In genomic region chr3:4981688-4982494, GRCh38 we compare ENCODE assay signal across 8 cellular contexts. TPM values are rescaled to one million over a fixed set of nuclear protein-coding genes. Genes with fewer than 3 reads are reported as not detected.
DNase-seq lines count a peak whose midpoint lies in the region; ATAC-seq and TF ChIP-seq lines count a peak whose summit lies in the region.

No MANE protein-coding gene starts in this region.

- CTCF ChIA-PET in Panc1 (lab: Charles Lee) = no interaction called here

- H3K27ac ChIP-seq in Panc1 (ENCODE audit: low read length) = peak overlapping the region; percentile 95

- peaks cover 48% of the 10 kb centered on the region for H3K4me1 Mint-ChIP-seq in T-helper 1 cell treated with Interleukin-12 subunit alpha and Interleukin-12 subunit beta and Interleukin-4 antibody, amounts not matched to agents 30 μg/mL and 1 μg/mL, for 36 hours (ENCODE audit: low read depth)
- peaks cover 54% of the 10 kb centered on the region for H3K4me1 Mint-ChIP-seq in dendritic cell treated with granulocyte-macrophage colony-stimulating factor and Interleukin-4, amounts not matched to agents 40 ng/mL and 50 ng/mL, for 4 days (ENCODE audit: low read depth)
- H3K4me1 Mint-ChIP-seq in nephron progenitor cell = peaks cover 79% of the 10 kb centered on the region

- peak overlapping the region; percentile 76 to 92 for H3K4me3 ChIP-seq in Panc1 (ENCODE audit: low read depth in 2 of 2, low read length in 2 of 2)

- peak overlapping the region; percentile 94 for H3K27ac Mint-ChIP-seq in T-helper 1 cell treated with Interleukin-12 subunit alpha and Interleukin-12 subunit beta and Interleukin-4 antibody, amounts not matched to agents 30 μg/mL and 1 μg/mL, for 36 hours
- peak overlapping the region; percentile 99 for H3K27ac Mint-ChIP-seq in dendritic cell treated with granulocyte-macrophage colony-stimulating factor and Interleukin-4, amounts not matched to agents 40 ng/mL and 50 ng/mL, for 4 days
- no peak overlapping the region for H3K27ac Mint-ChIP-seq in nephron progenitor cell

- intact Hi-C loops in Panc1 (cut with micrococcal nuclease; ENCODE audit: unreplicated experiment) = loop anchor here (1.0 kb wide), 1 partner anchor 41 kb away; no protein-coding TSS in a partner anchor
- intact Hi-C loops in dendritic cell treated with granulocyte-macrophage colony-stimulating factor and Interleukin-4, amounts not matched to agents 40 ng/mL and 50 ng/mL, for 4 days (cut with micrococcal nuclease) = no loop called here

- no peaks in the 10 kb centered on the region for H3K9me3 Mint-ChIP-seq in T-helper 1 cell treated with Interleukin-12 subunit alpha and Interleukin-12 subunit beta and Interleukin-4 antibody, amounts not matched to agents 30 μg/mL and 1 μg/mL, for 36 hours
- no peaks in the 10 kb centered on the region for H3K9me3 Mint-ChIP-seq in dendritic cell treated with granulocyte-macrophage colony-stimulating factor and Interleukin-4, amounts not matched to agents 40 ng/mL and 50 ng/mL, for 4 days
- no peaks in the 10 kb centered on the region for H3K9me3 Mint-ChIP-seq in nephron progenitor cell

- H3K9me3 ChIP-seq in Panc1 (ENCODE audit: control insufficient read depth, insufficient read depth, low read depth, low read length) = no peaks in the 10 kb centered on the region

- peak overlapping the region; percentile 98 for H3K4me3 Mint-ChIP-seq in T-helper 1 cell treated with Interleukin-12 subunit alpha and Interleukin-12 subunit beta and Interleukin-4 antibody, amounts not matched to agents 30 μg/mL and 1 μg/mL, for 36 hours
- peak overlapping the region; percentile 88 for H3K4me3 Mint-ChIP-seq in dendritic cell treated with granulocyte-macrophage colony-stimulating factor and Interleukin-4, amounts not matched to agents 40 ng/mL and 50 ng/mL, for 4 days
- H3K4me3 Mint-ChIP-seq in nephron progenitor cell = peak overlapping the region; percentile 96

- DNase-seq in T-helper 1 cell (no peak), Panc1 (ENCODE audit: low read depth, low spot score) (no peak), nephron progenitor cell (no peak), hippocampal formation (lab: John Stamatoyannopoulos, UW) (no peak), epidermal melanocyte (ENCODE audit: insufficient read length, low spot score) (no peak), KG1 (lab: John Stamatoyannopoulos, UW) (no peak)

- no TSS peak for BruUV-seq in Panc1 (replicated peaks; lab: Mats Ljungman, UMichigan)

- no peak for ATAC-seq in Panc1

- POLR2A ChIA-PET in Panc1 (lab: Charles Lee) = no interaction called here

- peaks cover 66% of the 10 kb centered on the region for H3K36me3 Mint-ChIP-seq in T-helper 1 cell treated with Interleukin-12 subunit alpha and Interleukin-12 subunit beta and Interleukin-4 antibody, amounts not matched to agents 30 μg/mL and 1 μg/mL, for 36 hours (ENCODE audit: low read depth)
- H3K36me3 Mint-ChIP-seq in dendritic cell treated with granulocyte-macrophage colony-stimulating factor and Interleukin-4, amounts not matched to agents 40 ng/mL and 50 ng/mL, for 4 days (ENCODE audit: low read depth) = peaks cover 80% of the 10 kb centered on the region
- H3K36me3 Mint-ChIP-seq in nephron progenitor cell (ENCODE audit: low read depth) = peaks cover 19% of the 10 kb centered on the region

- TF ChIP-seq CTCF in Panc1 (IDR thresholded peaks at IDR 0.05) = no peak
- TF ChIP-seq CTCF in nephron progenitor cell (IDR thresholded peaks at IDR 0.05) = peak; percentile 37

- peaks cover 16% of the 10 kb centered on the region for H3K36me3 ChIP-seq in Panc1 (ENCODE audit: control insufficient read depth, insufficient read depth, low read length)

- H3K27me3 Mint-ChIP-seq in T-helper 1 cell treated with Interleukin-12 subunit alpha and Interleukin-12 subunit beta and Interleukin-4 antibody, amounts not matched to agents 30 μg/mL and 1 μg/mL, for 36 hours (ENCODE audit: low read depth) = no peaks in the 10 kb centered on the region
- H3K27me3 Mint-ChIP-seq in dendritic cell treated with granulocyte-macrophage colony-stimulating factor and Interleukin-4, amounts not matched to agents 40 ng/mL and 50 ng/mL, for 4 days = no peaks in the 10 kb centered on the region
- peaks cover 8% of the 10 kb centered on the region for H3K27me3 Mint-ChIP-seq in nephron progenitor cell (ENCODE audit: low read depth, poor library complexity)

- in situ Hi-C loops in Panc1 (cut with HindIII; ENCODE audit: low pct_unique_long_range_greater_than_20kb, low sequenced_read_pairs) = no loop called here

- H3K4me1 ChIP-seq in Panc1 (ENCODE audit: control insufficient read depth, insufficient read depth, low read length) = peaks cover 31% of the 10 kb centered on the region

- no peaks in the 10 kb centered on the region for H3K27me3 ChIP-seq in Panc1 (ENCODE audit: control insufficient read depth, insufficient read depth, low read length)

RNA-seq across cellular contexts. Expression of gene BHLHE40, which starts 2.7 kb away (rescaled TPM):
- total RNA-seq in Panc1 (2021; ENCODE audit: unreplicated experiment) = 78.4 TPM
- polyA plus RNA-seq in Panc1 (2012; ENCODE audit: insufficient read length) = 63.8 TPM
